Comparison of ENCODE assay signal across 1 cellular context in the genomic region with DNA sequence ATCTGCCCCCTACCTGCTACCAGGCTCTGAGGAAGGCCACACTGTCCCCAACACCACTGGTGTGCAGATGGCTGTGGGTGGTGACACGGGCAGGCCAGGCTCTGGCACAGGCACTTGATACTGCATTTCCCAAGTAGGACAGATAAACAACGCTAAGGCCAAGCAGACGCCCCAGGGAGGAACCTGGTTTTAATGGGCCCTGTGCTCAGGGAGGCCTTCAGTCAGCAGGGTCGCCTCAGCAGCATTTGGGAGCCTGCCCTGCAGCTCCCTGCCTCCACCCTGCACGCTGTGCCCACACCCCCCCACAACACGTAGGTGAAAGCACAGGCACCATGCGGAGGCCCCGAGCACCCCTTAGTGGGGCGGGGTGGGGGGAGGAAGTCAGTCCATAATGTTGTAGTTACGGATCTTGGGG.
TF ChIP-seq lines count a peak whose summit lies in the region.

No MANE protein-coding gene starts in this region.

TF ChIP-seq in A549, 52 proteins besides CTCF, POLR2A, EP300 and RAD21:
- TF ChIP-seq, protein P1, sequence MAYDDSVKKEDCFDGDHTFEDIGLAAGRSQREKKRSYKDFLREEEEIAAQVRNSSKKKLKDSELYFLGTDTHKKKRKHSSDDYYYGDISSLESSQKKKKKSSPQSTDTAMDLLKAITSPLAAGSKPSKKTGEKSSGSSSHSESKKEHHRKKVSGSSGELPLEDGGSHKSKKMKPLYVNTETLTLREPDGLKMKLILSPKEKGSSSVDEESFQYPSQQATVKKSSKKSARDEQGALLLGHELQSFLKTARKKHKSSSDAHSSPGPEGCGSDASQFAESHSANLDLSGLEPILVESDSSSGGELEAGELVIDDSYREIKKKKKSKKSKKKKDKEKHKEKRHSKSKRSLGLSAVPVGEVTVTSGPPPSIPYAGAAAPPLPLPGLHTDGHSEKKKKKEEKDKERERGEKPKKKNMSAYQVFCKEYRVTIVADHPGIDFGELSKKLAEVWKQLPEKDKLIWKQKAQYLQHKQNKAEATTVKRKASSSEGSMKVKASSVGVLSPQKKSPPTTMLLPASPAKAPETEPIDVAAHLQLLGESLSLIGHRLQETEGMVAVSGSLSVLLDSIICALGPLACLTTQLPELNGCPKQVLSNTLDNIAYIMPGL (CRISPR knock-in tag; IDR thresholded peaks at IDR 0.05; ENCODE audit: borderline replicate concordance): no peak
- TF ChIP-seq, protein P2, sequence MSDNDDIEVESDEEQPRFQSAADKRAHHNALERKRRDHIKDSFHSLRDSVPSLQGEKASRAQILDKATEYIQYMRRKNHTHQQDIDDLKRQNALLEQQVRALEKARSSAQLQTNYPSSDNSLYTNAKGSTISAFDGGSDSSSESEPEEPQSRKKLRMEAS (IDR thresholded peaks at IDR 0.05): no peak
- no peak for TF ChIP-seq GATA3 (IDR thresholded peaks at IDR 0.05; ENCODE audit: borderline replicate concordance)
- no peak for TF ChIP-seq MAZ (IDR thresholded peaks at IDR 0.05; ENCODE audit: borderline replicate concordance, low read depth, low read length)
- TF ChIP-seq EHMT2 (IDR thresholded peaks at IDR 0.05; ENCODE audit: low read depth): no peak
- TF ChIP-seq RCOR1 (IDR thresholded peaks at IDR 0.05; ENCODE audit: low read depth, low read length): no peak
- TF ChIP-seq CBX2 (IDR thresholded peaks at IDR 0.05; ENCODE audit: borderline replicate concordance, low read depth): no peak
- TF ChIP-seq JUNB (IDR thresholded peaks at IDR 0.05): no peak
- no peak for TF ChIP-seq NFE2L2 (conservative IDR thresholded peaks at IDR 0.05; ENCODE audit: low read length)
- no peak for TF ChIP-seq HEYL (CRISPR knock-in tag; IDR thresholded peaks at IDR 0.05)
- TF ChIP-seq, protein P3, sequence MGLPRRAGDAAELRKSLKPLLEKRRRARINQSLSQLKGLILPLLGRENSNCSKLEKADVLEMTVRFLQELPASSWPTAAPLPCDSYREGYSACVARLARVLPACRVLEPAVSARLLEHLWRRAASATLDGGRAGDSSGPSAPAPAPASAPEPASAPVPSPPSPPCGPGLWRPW (IDR thresholded peaks at IDR 0.05): no peak
- no peak for TF ChIP-seq SMC3 (IDR thresholded peaks at IDR 0.05)
- no peak for TF ChIP-seq TFCP2L1 (CRISPR knock-in tag; IDR thresholded peaks at IDR 0.05)
- no peak for TF ChIP-seq RNF2 (IDR thresholded peaks at IDR 0.05; ENCODE audit: borderline replicate concordance, low read depth)
- TF ChIP-seq BHLHE40 (IDR thresholded peaks at IDR 0.05; ENCODE audit: low read depth, low read length): no peak
- no peak for TF ChIP-seq CHD2 (IDR thresholded peaks at IDR 0.05; ENCODE audit: low read length, partially characterized antibody)
- TF ChIP-seq MYC (IDR thresholded peaks at IDR 0.05; ENCODE audit: borderline replicate concordance, low read length): no peak
- TF ChIP-seq KDM1A (IDR thresholded peaks at IDR 0.05; ENCODE audit: low read depth): no peak
